In genomic region chr20:48702388-48703041, GRCh38 we compare ENCODE assay signal across 20 cellular contexts.
DNase-seq lines count a peak whose midpoint lies in the region; ATAC-seq and TF ChIP-seq lines count a peak whose summit lies in the region.
"Had no signal": no experiment of that assay in that cellular context is flagged by ENCODE, and none has a peak within 500 bp of the region (broad histone marks: within the 10 kb centered on the region; RNA-seq: fewer than 3 reads in every experiment).

No MANE protein-coding gene starts in this region.

- no peaks in the 10 kb centered on the region for H3K79me2 ChIP-seq in SK-N-SH (ENCODE audit: insufficient read depth)

- no peak for TF ChIP-seq RAD21 in SK-N-SH (IDR thresholded peaks at IDR 0.05; ENCODE audit: low read length)

- H3K27ac ChIP-seq in SK-N-SH (ENCODE audit: low read depth in 2 of 2, low read length in 1 of 2) (no peak overlapping the region), ascending aorta (peak overlapping the region; percentile 74 to 96), mesodermal cell (ENCODE audit: low read depth, low read length, severe bottlenecking) (peak overlapping the region; percentile 29), aorta (ENCODE audit: low read depth in 1 of 2, low read length in 2 of 2) (peak overlapping the region in 1 of 2 donors; percentile 82)
- H3K27ac ChIP-seq: pancreas, uterus had no signal

- TF ChIP-seq CTCF in SK-N-SH (IDR thresholded peaks at IDR 0.05) (no peak), ascending aorta (IDR thresholded peaks at IDR 0.05) (no peak)

- intact Hi-C loops in ascending aorta (cut with DNase I) (no loop called here), aorta (cut with DNase I) (no loop called here), left ventricle myocardium superior (cut with micrococcal nuclease) (no loop called here)

- no peak overlapping the region for H2AFZ ChIP-seq in SK-N-SH (ENCODE audit: low read depth)

- H3K9me3 ChIP-seq in SK-N-SH (no peaks in the 10 kb centered on the region), ascending aorta (no peaks in the 10 kb centered on the region), mesodermal cell (ENCODE audit: control insufficient read depth, low read length) (no peaks in the 10 kb centered on the region), aorta (ENCODE audit: control insufficient read depth, low read length) (no peaks in the 10 kb centered on the region)
- H3K9me3 ChIP-seq: pancreas, uterus had no signal

- 95% methylated on average over 10 of the region's 11 CpGs for WGBS in SK-N-SH (ENCODE audit: low lambda C conversion rate)
- 98% methylated on average over 8 to 9 of the region's 11 CpGs for WGBS in mesodermal cell (ENCODE audit: insufficient coverage in 2 of 2), 2 experiments
- WGBS in aorta, 2 donors: 88 to 90% methylated on average over 11 of the region's 11 CpGs

- H3K9ac ChIP-seq in SK-N-SH: no peak overlapping the region

- H3K4me1 ChIP-seq in SK-N-SH (ENCODE audit: control insufficient read depth in 1 of 2, insufficient read depth in 2 of 2, low read depth in 1 of 2, low read length in 1 of 2) (peaks cover 12 to 27% of the 10 kb centered on the region in 2 experiments; a peak in 2 of 4 replicates), ascending aorta (peaks cover 17 to 72% of the 10 kb centered on the region in 2 donors), mesodermal cell (ENCODE audit: control insufficient read depth, insufficient read depth, low read length, poor library complexity, severe bottlenecking) (peaks cover 3% of the 10 kb centered on the region), aorta (ENCODE audit: control insufficient read depth in 1 of 2, insufficient read depth in 2 of 2, low read length in 2 of 2) (peaks cover 9 to 12% of the 10 kb centered on the region in 2 donors)
- H3K4me1 ChIP-seq: uterus had no signal

- POLR2A ChIA-PET in SK-N-SH (lab: Yijun Ruan, JAX): no interaction called here

- H4K20me1 ChIP-seq in SK-N-SH (ENCODE audit: insufficient read depth): no peaks in the 10 kb centered on the region

- H3F3A ChIP-seq in SK-N-SH (replicated peaks; ENCODE audit: insufficient read depth): no peaks in the 10 kb centered on the region

- DNase-seq in SK-N-SH (peak; percentile 39), ascending aorta (ENCODE audit: low spot score in 2 of 2) (no peak), aorta (peak; percentile 49), left ventricle myocardium superior (no peak)
- DNase-seq in activated CD4-positive, alpha-beta T cell treated with anti-CD3 and anti-CD28 coated beads, Interleukin-2, amount 50 U/mL, for 48 hours: no peak
- DNase-seq: ACHN; activated CD4-positive, alpha-beta memory T cell treated with anti-CD3 and anti-CD28 coated beads for 36 hours; activated naive CD8-positive, alpha-beta T cell treated with anti-CD3 and anti-CD28 coated beads, Interleukin-2, amount 10 ng/mL, durations not matched to agents 7 days and 5 days; activated T-cell treated with anti-CD3 and anti-CD28 coated beads, Interleukin-2, amount 50 U/mL, for 4 hours; central memory CD4-positive, alpha-beta T cell; EL; stimulated activated naive CD4-positive, alpha-beta T cell; SW 1271; uterus had no signal

- H3K4me2 ChIP-seq in SK-N-SH: no peak overlapping the region

- H3K36me3 ChIP-seq in SK-N-SH (replicated peaks in 1 of 2; ENCODE audit: control insufficient read depth in 1 of 2, insufficient read depth in 2 of 2, low read length in 1 of 2) (no peaks in the 10 kb centered on the region), ascending aorta (peaks cover 0 to 7% of the 10 kb centered on the region in 2 donors), mesodermal cell (ENCODE audit: control insufficient read depth, insufficient read depth, low read length) (peaks cover 50% of the 10 kb centered on the region), aorta (ENCODE audit: control insufficient read depth in 1 of 2, insufficient read depth in 2 of 2, low read length in 1 of 2) (no peaks in the 10 kb centered on the region)
- H3K36me3 ChIP-seq: pancreas, uterus had no signal

- no peak for TF ChIP-seq EP300 in SK-N-SH (IDR thresholded peaks at IDR 0.05; ENCODE audit: borderline replicate concordance in 1 of 2, low read depth in 1 of 2, low read length in 1 of 2)

- no peaks in the 10 kb centered on the region for H3K9me2 ChIP-seq in SK-N-SH

- no peak overlapping the region for H3K4me3 ChIP-seq in SK-N-SH (ENCODE audit: low read depth in 2 of 2, low read length in 1 of 2)
- no peak overlapping the region for H3K4me3 ChIP-seq in ascending aorta
- no peak overlapping the region for H3K4me3 ChIP-seq in mesodermal cell (ENCODE audit: extremely low read depth, insufficient read depth, low read length, poor library complexity, severe bottlenecking)
- H3K4me3 ChIP-seq in aorta (ENCODE audit: low read length in 2 of 2): no peak overlapping the region
- H3K4me3 ChIP-seq: pancreas, uterus had no signal

- ATAC-seq in SK-N-SH treated with all-trans-retinoic acid at 6 μM for 48 hours (no peak), aorta (ENCODE audit: low FRiP score) (no peak), left ventricle myocardium superior (no peak), HG02798 (IDR thresholded peaks at IDR 0.05; ENCODE audit: poor library complexity, unreplicated experiment) (no peak)
- ATAC-seq: activated T-cell treated with anti-CD3 and anti-CD28 coated beads, Interleukin-2, amount 50 U/mL, for 4 hours; left lobe of liver; Panc1 had no signal

- H3K27me3 ChIP-seq in SK-N-SH (ENCODE audit: insufficient read depth): no peaks in the 10 kb centered on the region
- H3K27me3 ChIP-seq in ascending aorta: no peaks in the 10 kb centered on the region
- H3K27me3 ChIP-seq in aorta (ENCODE audit: control insufficient read depth in 1 of 2, insufficient read depth in 2 of 2, low read length in 1 of 2): no peaks in the 10 kb centered on the region
- H3K27me3 ChIP-seq: pancreas, uterus had no signal

- CTCF ChIA-PET in SK-N-SH (lab: Yijun Ruan, JAX): interaction anchor here (0.7 to 3.4 kb wide), 4 partner anchors 18 to 202 kb away, joined by 3 to 15 read pairs (median 8); no protein-coding TSS in a partner anchor

TF ChIP-seq in SK-N-SH, 30 proteins besides CTCF, POLR2A, EP300 and RAD21:
- TF ChIP-seq, protein P1, sequence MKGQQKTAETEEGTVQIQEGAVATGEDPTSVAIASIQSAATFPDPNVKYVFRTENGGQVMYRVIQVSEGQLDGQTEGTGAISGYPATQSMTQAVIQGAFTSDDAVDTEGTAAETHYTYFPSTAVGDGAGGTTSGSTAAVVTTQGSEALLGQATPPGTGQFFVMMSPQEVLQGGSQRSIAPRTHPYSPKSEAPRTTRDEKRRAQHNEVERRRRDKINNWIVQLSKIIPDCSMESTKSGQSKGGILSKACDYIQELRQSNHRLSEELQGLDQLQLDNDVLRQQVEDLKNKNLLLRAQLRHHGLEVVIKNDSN (IDR thresholded peaks at IDR 0.05; ENCODE audit: borderline replicate concordance, low read depth): peak; percentile 74; the same call in 1 of the 2 replicates
- no peak for TF ChIP-seq GABPA (IDR thresholded peaks at IDR 0.05; ENCODE audit: low read depth)
TF ChIP-seq in SK-N-SH: peak in this region for 1.

TF ChIP-seq in SK-N-SH treated with all-trans-retinoic acid at 6 μM for 48 hours, 23 proteins besides CTCF, POLR2A, EP300 and RAD21:
- no peak for TF ChIP-seq TOX (CRISPR knock-in tag; IDR thresholded peaks at IDR 0.05; ENCODE audit: borderline replicate concordance)

Comparison
In these comparisons a context has a peak if more than half of its experiments do, and no peak if none do; other contexts are left out.
1. DNase-seq: peak in SK-N-SH (single experiment) and aorta (2 of 2); none in ascending aorta (0 of 2), left ventricle myocardium superior (single experiment) and activated CD4-positive, alpha-beta T cell treated with anti-CD3 and anti-CD28 coated beads, Interleukin-2, amount 50 U/mL, for 48 hours (0 of 2).
2. H3K27ac ChIP-seq: peak in ascending aorta (2 of 2) and mesodermal cell (single experiment); none in SK-N-SH (0 of 2).